Comparison of ENCODE assay signal across 24 cellular contexts in the genomic region with DNA sequence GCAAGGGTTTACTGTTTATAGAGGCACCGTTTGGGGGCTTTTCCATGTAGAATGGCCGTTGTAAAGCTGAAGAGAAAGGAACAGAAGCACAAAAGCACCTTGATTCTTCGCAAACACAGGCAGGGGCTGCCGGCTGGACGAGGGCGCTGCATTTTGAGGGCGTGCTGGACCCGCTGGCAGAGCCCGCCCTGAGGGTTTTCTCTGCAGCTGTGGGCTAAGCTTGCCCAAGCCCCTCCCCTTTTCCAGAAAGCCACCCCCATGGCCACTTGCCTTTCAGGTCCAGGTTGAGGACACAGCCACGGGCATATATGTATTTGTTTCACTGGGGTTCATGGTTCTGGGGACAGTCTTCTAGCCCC. TPM values are rescaled to one million over a fixed set of nuclear protein-coding genes. Genes with fewer than 3 reads are reported as not detected.
DNase-seq lines count a peak whose midpoint lies in the region; ATAC-seq and TF ChIP-seq lines count a peak whose summit lies in the region.
"Had no signal": no experiment of that assay in that cellular context is flagged by ENCODE, and none has a peak within 500 bp of the region (broad histone marks: within the 10 kb centered on the region; RNA-seq: fewer than 3 reads in every experiment).

No MANE protein-coding gene starts in this region.

- H3K4me3 ChIP-seq in right cardiac atrium (ENCODE audit: low read length) (no peak overlapping the region), spleen (no peak overlapping the region)
- H3K4me3 ChIP-seq: A549 had no signal

- DNase-seq in NCI-H2107 treated with DMSO at 0.1 percent for 48 hours (lab: John Stamatoyannopoulos, UW; ENCODE audit: unreplicated experiment) (peak; percentile 40), NCI-H2107 (lab: John Stamatoyannopoulos, UW) (no peak), NCI-H345 treated with DMSO at 0.1 percent for 48 hours (lab: John Stamatoyannopoulos, UW; ENCODE audit: unreplicated experiment) (peak; percentile 43), right cardiac atrium (no peak), spleen (peak; percentile 74), dedifferentiated amniotic fluid mesenchymal stem cell (ENCODE audit: extremely low spot score) (no peak), NCI-H128 (lab: John Stamatoyannopoulos, UW; ENCODE audit: unreplicated experiment) (no peak)
- DNase-seq in NK-92 treated with Interleukin-12 subunit alpha and Interleukin-12 subunit beta, amount 100 ng/mL, for 24 hours (lab: John Stamatoyannopoulos, UW), result no peak
- DNase-seq: activated gamma-delta T cell; foreskin melanocyte; HCEC 1CT; NCI-H1930; stimulated activated CD4-positive, alpha-beta T cell treated with anti-CD3 and anti-CD28 coated beads, Interleukin-1b, Interleukin-23, amount 100 ng/mL, for 48 hours; stimulated activated naive CD8-positive, alpha-beta T cell treated with anti-CD3 and anti-CD28 coated beads, Interleukin-15, Interleukin-2, amounts not matched to agents 100 U/mL and 50 U/mL, for 24 hours; T-helper 2 cell; WERI-Rb-1 had no signal

- TF ChIP-seq CTCF in spleen (IDR thresholded peaks at IDR 0.05 in 8 of 11, conservative IDR thresholded peaks at IDR 0.05 in 3 of 11), result no peak

- H3K4me1 ChIP-seq in right cardiac atrium (ENCODE audit: control insufficient read depth, insufficient read depth, low read length), result peaks cover 2% of the 10 kb centered on the region
- H3K4me1 ChIP-seq in spleen, result peaks cover 0 to 49% (median 24%) of the 10 kb centered on the region in 6 donors
- H3K4me1 ChIP-seq: A549 had no signal

- H3K27me3 ChIP-seq in right cardiac atrium (ENCODE audit: control insufficient read depth, insufficient read depth) (no peaks in the 10 kb centered on the region), spleen (replicated peaks in 1 of 7) (peaks cover 0 to 28% (median 0%) of the 10 kb centered on the region in 7 donors)

- H3K27ac ChIP-seq in right cardiac atrium (ENCODE audit: low read length) (peak overlapping the region; percentile 34), spleen (peak overlapping the region; percentile 35 to 84 (median 78))
- H3K27ac ChIP-seq: A549, C4-2B, epithelial cell of prostate, WERI-Rb-1 had no signal

- WGBS in right cardiac atrium, result 72% methylated on average over 10 of the region's 10 CpGs
- 50 to 75% (median 67%) methylated on average over 9 to 10 of the region's 10 CpGs for WGBS in spleen, 5 donors

- no peak for TF ChIP-seq POLR2A in spleen (IDR thresholded peaks at IDR 0.05)

- peaks cover 0 to 16% (median 4%) of the 10 kb centered on the region in 6 donors for H3K36me3 ChIP-seq in spleen

- ATAC-seq in right cardiac atrium, result no peak
- ATAC-seq: A549; stimulated activated naive CD8-positive, alpha-beta T cell treated with anti-CD3 and anti-CD28 coated beads, Interleukin-15, Interleukin-2, amounts not matched to agents 100 U/mL and 50 U/mL, for 24 hours had no signal

- intact Hi-C loops in right cardiac atrium (cut with DNase I) (no loop called here), spleen (cut with DNase I; ENCODE audit: low total_unique reads) (no loop called here)

- H3K9me3 ChIP-seq in right cardiac atrium (ENCODE audit: control insufficient read depth, low read length) (no peaks in the 10 kb centered on the region), spleen (no peaks in the 10 kb centered on the region)
- H3K9me3 ChIP-seq: A549 had no signal

RNA-seq across cellular contexts. Expression of a gene that starts 12.9 kb away (rescaled TPM):
- 1 to 10 TPM; 1.2 to 2.2 (median 1.7) TPM for total RNA-seq in right cardiac atrium
- polyA plus RNA-seq in right cardiac atrium, result 2.6 TPM
- 100 to 1,000 TPM in 2 of 7 donors, 10 to 100 TPM in 5; 38.1 to 123 (median 72.9) TPM for total RNA-seq in spleen
- 10 to 100 TPM; 28.9 to 77.8 (median 48.3) TPM for polyA plus RNA-seq in spleen
- total RNA-seq: G401, mononuclear cell, OCI-LY7 had no signal

RNA-seq across cellular contexts. Expression of a gene that starts 48.5 kb away (rescaled TPM):
- total RNA-seq in right cardiac atrium (not detected), spleen (not detected)
- polyA plus RNA-seq in right cardiac atrium (not detected), spleen (under 1 TPM in 1 of 3 donors, not detected in 2; 0.14 TPM)
- total RNA-seq: bronchial epithelial cell, dermis microvascular lymphatic vessel endothelial cell, G401, mononuclear cell, OCI-LY7 had no signal
- polyA plus RNA-seq: A549 had no signal

Comparison
In these comparisons a context has a peak if more than half of its experiments do, and no peak if none do; other contexts are left out.
1. DNase-seq: peak in NCI-H2107 treated with DMSO at 0.1 percent for 48 hours (single experiment), NCI-H345 treated with DMSO at 0.1 percent for 48 hours (single experiment) and spleen (single experiment); none in NCI-H2107 (single experiment), right cardiac atrium (0 of 3), NK-92 treated with Interleukin-12 subunit alpha and Interleukin-12 subunit beta, amount 100 ng/mL, for 24 hours (single experiment), dedifferentiated amniotic fluid mesenchymal stem cell (single experiment) and NCI-H128 (single experiment).
2. RNA of a gene that starts 12.9 kb away (total RNA-seq): 38.1 to 123 TPM in spleen; 1.2 to 2.2 TPM in right cardiac atrium; every median in the first group is over 10 times any median in the second.